9 cellular contexts compared by ENCODE assay signal in genomic region chr17:61250335-61250890, GRCh38.
DNase-seq lines count a peak whose midpoint lies in the region; ATAC-seq and TF ChIP-seq lines count a peak whose summit lies in the region.
"Had no signal": no experiment of that assay in that cellular context is flagged by ENCODE, and none has a peak within 500 bp of the region (broad histone marks: within the 10 kb centered on the region; RNA-seq: fewer than 3 reads in every experiment).

No MANE protein-coding gene starts in this region.

- no peaks in the 10 kb centered on the region for H3K27me3 Mint-ChIP-seq in progenitor cell of endocrine pancreas

- no peaks in the 10 kb centered on the region for H3K9me3 Mint-ChIP-seq in progenitor cell of endocrine pancreas (ENCODE audit: low read depth)

- intact Hi-C loops in HCT116 (cut with micrococcal nuclease), result no loop called here

- no peak for DNase-seq in HCT116 (ENCODE audit: low read depth, low spot score)
- peak; percentile 52 for DNase-seq in fibroblast of pulmonary artery (ENCODE audit: low read depth)
- no peak for DNase-seq in CD1c-positive myeloid dendritic cell (ENCODE audit: extremely low spot score)
- DNase-seq in Ammon's horn (ENCODE audit: low spot score), result no peak
- no peak for DNase-seq in progenitor cell of endocrine pancreas (ENCODE audit: low spot score, unreplicated experiment)
- DNase-seq in MG63, result no peak
- DNase-seq: occipital lobe had no signal

- H3K4me1 ChIP-seq in HCT116 (ENCODE audit: control insufficient read depth in 1 of 2, insufficient read depth in 2 of 2, low read length in 2 of 2), result peaks cover 8 to 21% of the 10 kb centered on the region in 2 experiments
- H3K4me1 ChIP-seq in skeletal muscle satellite cell (ENCODE audit: control insufficient read depth, insufficient read depth, low read length), result peaks cover 45% of the 10 kb centered on the region

- no peak for TF ChIP-seq RAD21 in HCT116 (IDR thresholded peaks at IDR 0.05; ENCODE audit: low read depth)

- no peaks in the 10 kb centered on the region for H3K9me2 ChIP-seq in HCT116 (ENCODE audit: insufficient read depth)

- H3K27me3 ChIP-seq in HCT116 (ENCODE audit: insufficient read depth, low read length) (no peaks in the 10 kb centered on the region), skeletal muscle satellite cell (ENCODE audit: control insufficient read depth, insufficient read depth, low read length) (no peaks in the 10 kb centered on the region), MG63 (no peaks in the 10 kb centered on the region)

- TF ChIP-seq POLR2A in HCT116 (IDR thresholded peaks at IDR 0.05; ENCODE audit: borderline replicate concordance, extremely low read depth, insufficient read depth, insufficient read length), result no peak

- H3K4me3 ChIP-seq in HCT116 (replicated peaks in 1 of 2; ENCODE audit: low read depth in 1 of 2, low read length in 2 of 2) (no peak overlapping the region), fibroblast of pulmonary artery (replicated peaks; ENCODE audit: low read depth, low read length) (no peak overlapping the region), skeletal muscle satellite cell (ENCODE audit: low read length) (peak overlapping the region; percentile 45), MG63 (no peak overlapping the region)

- no TSS peak for BruUV-seq in HCT116 (replicated peaks; lab: Mats Ljungman, UMichigan)

- RAD21 ChIA-PET in HCT116 (lab: Charles Lee; ENCODE audit: low non-redundant PET in 1 of 2, low total read pairs in 2 of 2, uncharacterized antibody in 2 of 2, unreplicated experiment in 2 of 2), result no interaction called here

- H3K27ac Mint-ChIP-seq in progenitor cell of endocrine pancreas, result no peak overlapping the region

- H3K9ac ChIP-seq in HCT116 (ENCODE audit: low read length), result no peak overlapping the region
- H3K9ac ChIP-seq in skeletal muscle satellite cell (ENCODE audit: low read depth, low read length), result peak overlapping the region; percentile 37

- CTCF ChIA-PET in HCT116 (lab: Charles Lee), result no interaction called here

- H3K4me1 Mint-ChIP-seq in progenitor cell of endocrine pancreas (ENCODE audit: low read depth), result peaks cover 10% of the 10 kb centered on the region

- H3K36me3 ChIP-seq in HCT116 (ENCODE audit: control insufficient read depth in 1 of 2, insufficient read depth in 2 of 2, low read length in 2 of 2) (no peaks in the 10 kb centered on the region), skeletal muscle satellite cell (ENCODE audit: insufficient read depth, low read length) (no peaks in the 10 kb centered on the region), MG63 (no peaks in the 10 kb centered on the region)

- H3K4me3 Mint-ChIP-seq in progenitor cell of endocrine pancreas (ENCODE audit: low read depth), result no peak overlapping the region

- POLR2A ChIA-PET in HCT116 (lab: Charles Lee), result no interaction called here

- no peaks in the 10 kb centered on the region for H3K9me3 ChIP-seq in HCT116 (ENCODE audit: control insufficient read depth in 1 of 2, insufficient read depth in 1 of 2, low read depth in 1 of 2, low read length in 2 of 2)
- no peaks in the 10 kb centered on the region for H3K9me3 ChIP-seq in skeletal muscle satellite cell (replicated peaks; ENCODE audit: low read length)
- no peaks in the 10 kb centered on the region for H3K9me3 ChIP-seq in MG63

- no peaks in the 10 kb centered on the region for H3K79me2 ChIP-seq in HCT116 (ENCODE audit: insufficient read depth, low read length)

- H4K20me1 ChIP-seq in HCT116 (ENCODE audit: insufficient read depth), result no peaks in the 10 kb centered on the region

- H2AFZ ChIP-seq in HCT116 (ENCODE audit: low read depth, low read length, poor library complexity, severe bottlenecking), result no peak overlapping the region

- H3K4me2 ChIP-seq in HCT116 (ENCODE audit: low read length) (peak overlapping the region; percentile 49), skeletal muscle satellite cell (ENCODE audit: low read length) (peak overlapping the region; percentile 21)

- TF ChIP-seq CTCF in HCT116 (IDR thresholded peaks at IDR 0.05 in 2 of 3, conservative IDR thresholded peaks at IDR 0.05 in 1 of 3; ENCODE audit: borderline replicate concordance in 1 of 3, insufficient read depth in 1 of 3, low read depth in 2 of 3, low read length in 2 of 3), result no peak
- no peak for TF ChIP-seq CTCF in fibroblast of pulmonary artery (IDR thresholded peaks at IDR 0.05; ENCODE audit: low read length, missing control alignments)
- no peak for TF ChIP-seq CTCF in progenitor cell of endocrine pancreas (IDR thresholded peaks at IDR 0.05; ENCODE audit: unreplicated experiment)

- no peak overlapping the region for H3K27ac ChIP-seq in HCT116 (ENCODE audit: low read depth, low read length)

- no peak; the same call in none of the 2 replicates for ATAC-seq in HCT116
- ATAC-seq in SK-N-SH treated with all-trans-retinoic acid at 6 μM for 48 hours, result peak; percentile 80

- H3K36me3 Mint-ChIP-seq in progenitor cell of endocrine pancreas (ENCODE audit: insufficient read depth), result no peaks in the 10 kb centered on the region

TF ChIP-seq in HCT116, 20 proteins besides CTCF, POLR2A, EP300 and RAD21:
- TF ChIP-seq YY1 (IDR thresholded peaks at IDR 0.05; ENCODE audit: extremely low read depth, insufficient replicate concordance, low read depth, low read length), result no peak
- 0 out of 2 replicates have a peak, but pooled peaks have one; percentile 8 for TF ChIP-seq FOSL1 (IDR thresholded peaks at IDR 0.05; ENCODE audit: low read depth)

TF ChIP-seq in SK-N-SH treated with all-trans-retinoic acid at 6 μM for 48 hours, 23 proteins besides CTCF, POLR2A, EP300 and RAD21 (continues in another document):
- no peak for TF ChIP-seq ZNF8 (CRISPR knock-in tag; IDR thresholded peaks at IDR 0.05)
- TF ChIP-seq, protein P1, sequence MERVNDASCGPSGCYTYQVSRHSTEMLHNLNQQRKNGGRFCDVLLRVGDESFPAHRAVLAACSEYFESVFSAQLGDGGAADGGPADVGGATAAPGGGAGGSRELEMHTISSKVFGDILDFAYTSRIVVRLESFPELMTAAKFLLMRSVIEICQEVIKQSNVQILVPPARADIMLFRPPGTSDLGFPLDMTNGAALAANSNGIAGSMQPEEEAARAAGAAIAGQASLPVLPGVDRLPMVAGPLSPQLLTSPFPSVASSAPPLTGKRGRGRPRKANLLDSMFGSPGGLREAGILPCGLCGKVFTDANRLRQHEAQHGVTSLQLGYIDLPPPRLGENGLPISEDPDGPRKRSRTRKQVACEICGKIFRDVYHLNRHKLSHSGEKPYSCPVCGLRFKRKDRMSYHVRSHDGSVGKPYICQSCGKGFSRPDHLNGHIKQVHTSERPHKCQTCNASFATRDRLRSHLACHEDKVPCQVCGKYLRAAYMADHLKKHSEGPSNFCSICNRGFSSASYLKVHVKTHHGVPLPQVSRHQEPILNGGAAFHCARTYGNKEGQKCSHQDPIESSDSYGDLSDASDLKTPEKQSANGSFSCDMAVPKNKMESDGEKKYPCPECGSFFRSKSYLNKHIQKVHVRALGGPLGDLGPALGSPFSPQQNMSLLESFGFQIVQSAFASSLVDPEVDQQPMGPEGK (CRISPR knock-in tag; IDR thresholded peaks at IDR 0.05; ENCODE audit: borderline replicate concordance), result peak; percentile 57; the same call in 1 of the 2 replicates
- TF ChIP-seq, protein P2, sequence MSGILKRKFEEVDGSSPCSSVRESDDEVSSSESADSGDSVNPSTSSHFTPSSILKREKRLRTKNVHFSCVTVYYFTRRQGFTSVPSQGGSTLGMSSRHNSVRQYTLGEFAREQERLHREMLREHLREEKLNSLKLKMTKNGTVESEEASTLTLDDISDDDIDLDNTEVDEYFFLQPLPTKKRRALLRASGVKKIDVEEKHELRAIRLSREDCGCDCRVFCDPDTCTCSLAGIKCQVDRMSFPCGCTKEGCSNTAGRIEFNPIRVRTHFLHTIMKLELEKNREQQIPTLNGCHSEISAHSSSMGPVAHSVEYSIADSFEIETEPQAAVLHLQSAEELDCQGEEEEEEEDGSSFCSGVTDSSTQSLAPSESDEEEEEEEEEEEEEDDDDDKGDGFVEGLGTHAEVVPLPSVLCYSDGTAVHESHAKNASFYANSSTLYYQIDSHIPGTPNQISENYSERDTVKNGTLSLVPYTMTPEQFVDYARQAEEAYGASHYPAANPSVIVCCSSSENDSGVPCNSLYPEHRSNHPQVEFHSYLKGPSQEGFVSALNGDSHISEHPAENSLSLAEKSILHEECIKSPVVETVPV (CRISPR knock-in tag; IDR thresholded peaks at IDR 0.05), result no peak; the same call in 1 of the 2 replicates
- peak; percentile 13; the same call in 1 of the 2 replicates for TF ChIP-seq ZFP30 (CRISPR knock-in tag; IDR thresholded peaks at IDR 0.05)
- TF ChIP-seq ZFP3 (CRISPR knock-in tag; IDR thresholded peaks at IDR 0.05), result 0 out of 2 replicates have a peak, but pooled peaks have one; percentile 4
- peak; percentile 62; the same call in 1 of the 2 replicates for TF ChIP-seq TCF4 (CRISPR knock-in tag; IDR thresholded peaks at IDR 0.05; ENCODE audit: borderline replicate concordance)
- no peak for TF ChIP-seq POU6F1 (CRISPR knock-in tag; IDR thresholded peaks at IDR 0.05; ENCODE audit: borderline replicate concordance, low read depth)
- peak; percentile 6; the same call in 1 of the 2 replicates for TF ChIP-seq CSDC2 (CRISPR knock-in tag; IDR thresholded peaks at IDR 0.05)
- peak; percentile 70; the same call in 1 of the 2 replicates for TF ChIP-seq TOX (CRISPR knock-in tag; IDR thresholded peaks at IDR 0.05; ENCODE audit: borderline replicate concordance)
